In genomic region chr3:138365253-138365555, GRCh38 we compare ENCODE assay signal across 18 cellular contexts. TPM values are rescaled to one million over a fixed set of nuclear protein-coding genes. Genes with fewer than 3 reads are reported as not detected.
DNase-seq lines count a peak whose midpoint lies in the region; ATAC-seq, FAIRE-seq and TF ChIP-seq lines count a peak whose summit lies in the region.
"Had no signal": no experiment of that assay in that cellular context is flagged by ENCODE, and none has a peak within 500 bp of the region (broad histone marks: within the 10 kb centered on the region; RNA-seq: fewer than 3 reads in every experiment).

No MANE protein-coding gene starts in this region.

- no peak overlapping the region for H3K4me3 ChIP-seq in right atrium auricular region
- H3K4me3 ChIP-seq in dorsolateral prefrontal cortex, result no peak overlapping the region
- H3K4me3 ChIP-seq in tibial nerve, result no peak overlapping the region
- no peak overlapping the region for H3K4me3 ChIP-seq in small intestine (ENCODE audit: low read depth in 1 of 2, low read length in 2 of 2)
- H3K4me3 ChIP-seq: BLaER1 had no signal

- peaks cover 0 to 100% of the 10 kb centered on the region in 2 donors for H3K4me1 ChIP-seq in right atrium auricular region
- peaks cover 0 to 99% (median 60%) of the 10 kb centered on the region in 4 donors for H3K4me1 ChIP-seq in tibial nerve
- no peaks in the 10 kb centered on the region for H3K4me1 ChIP-seq in small intestine (ENCODE audit: control insufficient read depth in 2 of 2, insufficient read depth in 1 of 2, low read depth in 1 of 2, low read length in 1 of 2)

- H3K27ac ChIP-seq in right atrium auricular region (peak overlapping the region; percentile 79 to 95), dorsolateral prefrontal cortex (peak overlapping the region in 46 of 59 donors; percentile 3 to 94 (median 67)), tibial nerve (peak overlapping the region in 3 of 4 donors; percentile 12 to 91 (median 85)), small intestine (ENCODE audit: low read depth in 1 of 2, low read length in 1 of 2) (no peak overlapping the region)
- H3K27ac ChIP-seq: 22Rv1, BLaER1 had no signal

- no peak for TF ChIP-seq POLR2A in tibial nerve (IDR thresholded peaks at IDR 0.05)

- TF ChIP-seq EP300 in tibial nerve (IDR thresholded peaks at IDR 0.05), result no peak

- ATAC-seq in Right ventricle myocardium inferior (no peak), HG02852 (IDR thresholded peaks at IDR 0.05; ENCODE audit: unreplicated experiment) (no peak)

- peak; percentile 16 for DNase-seq in activated effector memory CD4-positive, alpha-beta T cell treated with anti-CD3 and anti-CD28 coated beads, Interleukin-2, amount 50 U/mL, for 16 hours
- DNase-seq in activated effector memory CD4-positive, alpha-beta T cell treated with Interleukin-2 at 50 U/mL for 16 hours, result no peak
- DNase-seq in right atrium auricular region (ENCODE audit: low spot score), result no peak
- no peak for DNase-seq in Right ventricle myocardium inferior (ENCODE audit: missing footprints)
- DNase-seq in dorsolateral prefrontal cortex, result no peak
- no peak for DNase-seq in tibial nerve (ENCODE audit: low spot score in 2 of 2)
- no peak for DNase-seq in small intestine
- DNase-seq: AML-193; CD4-positive, CD25-positive, alpha-beta regulatory T cell; DMS53; HCEC 1CT; HFFc6 had no signal

- H3K36me3 ChIP-seq in right atrium auricular region (no peaks in the 10 kb centered on the region), tibial nerve (no peaks in the 10 kb centered on the region), small intestine (ENCODE audit: control insufficient read depth in 2 of 2, insufficient read depth in 2 of 2, low read length in 2 of 2) (no peaks in the 10 kb centered on the region)
- H3K36me3 ChIP-seq: BLaER1 had no signal

- 87 to 89% methylated on average over 4 of the region's 4 CpGs for WGBS in tibial nerve, 2 donors
- 79 to 89% (median 81%) methylated on average over 4 of the region's 4 CpGs for WGBS in small intestine, 3 donors

- intact Hi-C loops in Right ventricle myocardium inferior (cut with DNase I), result loop anchor here (2.0 kb wide), 1 partner anchor 16 kb away; the partner anchor contains the start of gene MRAS
- intact Hi-C loops in dorsolateral prefrontal cortex (cut with DNase I), result no loop called here

- H3K27me3 ChIP-seq in right atrium auricular region (no peaks in the 10 kb centered on the region), dorsolateral prefrontal cortex (no peaks in the 10 kb centered on the region), tibial nerve (no peaks in the 10 kb centered on the region), small intestine (ENCODE audit: control insufficient read depth in 2 of 2, insufficient read depth in 2 of 2, low read length in 2 of 2) (no peaks in the 10 kb centered on the region)
- H3K27me3 ChIP-seq: BLaER1 had no signal

- no peaks in the 10 kb centered on the region for H3K9me3 ChIP-seq in right atrium auricular region
- no peaks in the 10 kb centered on the region for H3K9me3 ChIP-seq in tibial nerve
- no peaks in the 10 kb centered on the region for H3K9me3 ChIP-seq in small intestine (ENCODE audit: control insufficient read depth, low read depth)
- H3K9me3 ChIP-seq: BLaER1 had no signal

- FAIRE-seq in small intestine (lab: Jason Lieb, UNC), result no peak
- FAIRE-seq: H1, HTR-8/SVneo had no signal

- TF ChIP-seq CTCF in right atrium auricular region (IDR thresholded peaks at IDR 0.05), result no peak
- TF ChIP-seq CTCF in dorsolateral prefrontal cortex (IDR thresholded peaks at IDR 0.05 in 54 of 56, conservative IDR thresholded peaks at IDR 0.05 in 2 of 56; ENCODE audit: low read depth in 1 of 56, partially characterized antibody in 56 of 56), result no peak
- no peak for TF ChIP-seq CTCF in tibial nerve (IDR thresholded peaks at IDR 0.05)

RNA-seq across cellular contexts. Expression of gene MRAS, which starts 16.8 kb away (rescaled TPM):
- 100 to 1,000 TPM; 174 to 288 TPM for total RNA-seq in right atrium auricular region
- 396 TPM for total RNA-seq in Right ventricle myocardium inferior
- total RNA-seq in dorsolateral prefrontal cortex, result 100 to 1,000 TPM in 118 of 120 experiments, 10 to 100 TPM in 2; 92.4 to 559 (median 198) TPM
- 100 to 1,000 TPM; 107 to 289 (median 171) TPM for total RNA-seq in tibial nerve
- polyA plus RNA-seq in small intestine, result 10 to 100 TPM in 1 of 3 donors, 1 to 10 TPM in 1, under 1 TPM in 1; 0.45 to 10.1 (median 2.7) TPM
- total RNA-seq: CD4-positive, CD25-positive, alpha-beta regulatory T cell had no signal
- polyA plus RNA-seq: CD4-positive, CD25-positive, alpha-beta regulatory T cell had no signal

RNA-seq across cellular contexts. Expression of gene NME9, which starts 35.6 kb away (rescaled TPM):
- not detected for total RNA-seq in right atrium auricular region
- total RNA-seq in Right ventricle myocardium inferior, result not detected
- 10 to 100 TPM in 117 of 120 experiments, 1 to 10 TPM in 3; 7.8 to 32.2 (median 17.3) TPM for total RNA-seq in dorsolateral prefrontal cortex
- not detected for total RNA-seq in tibial nerve
- polyA plus RNA-seq in small intestine, result under 1 TPM in 1 of 3 donors, not detected in 2; 0.13 TPM
- total RNA-seq: CD4-positive, CD25-positive, alpha-beta regulatory T cell; Daoy; H1; HFFc6 had no signal

Comparison
In these comparisons a context has a peak if more than half of its experiments do, and no peak if none do; other contexts are left out.
1. H3K27ac ChIP-seq: peak in right atrium auricular region (2 of 2), dorsolateral prefrontal cortex (46 of 59) and tibial nerve (3 of 4); none in small intestine (0 of 2).